In genomic region chr12:52865090-52865944, GRCh38 we compare ENCODE assay signal across 9 cellular contexts. TPM values are rescaled to one million over a fixed set of nuclear protein-coding genes. Genes with fewer than 3 reads are reported as not detected.
DNase-seq lines count a peak whose midpoint lies in the region; ATAC-seq and TF ChIP-seq lines count a peak whose summit lies in the region.
"Had no signal": no experiment of that assay in that cellular context is flagged by ENCODE, and none has a peak within 500 bp of the region (broad histone marks: within the 10 kb centered on the region; RNA-seq: fewer than 3 reads in every experiment).

No MANE protein-coding gene starts in this region.

- peaks cover 12% of the 10 kb centered on the region for H3K27me3 Mint-ChIP-seq in nephron (ENCODE audit: low read depth)

- ATAC-seq in HG03025 (IDR thresholded peaks at IDR 0.05; ENCODE audit: low FRiP score, unreplicated experiment) (no peak), HG02884 (IDR thresholded peaks at IDR 0.05; ENCODE audit: unreplicated experiment) (no peak)

- H3K27me3 ChIP-seq in MM.1S (replicated peaks; ENCODE audit: insufficient read depth, low read length) = peaks cover 16% of the 10 kb centered on the region
- H3K27me3 ChIP-seq: BLaER1 treated with 17β-estradiol and CSF1 and Interleukin-3, amounts not matched to agents 10 nM and 100 nM had no signal

- TF ChIP-seq CTCF in MM.1S (IDR thresholded peaks at IDR 0.05; ENCODE audit: low read length) = peak; percentile 56
- TF ChIP-seq CTCF in epithelial cell of proximal tubule (conservative IDR thresholded peaks at IDR 0.05; ENCODE audit: low read depth, low read length) = peak; percentile 87
- TF ChIP-seq CTCF in nephron (IDR thresholded peaks at IDR 0.05; ENCODE audit: unreplicated experiment in 3 of 3) = peak; percentile 67 to 83 (median 79)

- H3K79me2 ChIP-seq in MM.1S (ENCODE audit: low read length) = no peaks in the 10 kb centered on the region

- no peaks in the 10 kb centered on the region for H3K9me3 ChIP-seq in MM.1S (replicated peaks; ENCODE audit: insufficient read depth, low read length)
- H3K9me3 ChIP-seq: BLaER1 treated with 17β-estradiol and CSF1 and Interleukin-3, amounts not matched to agents 10 nM and 100 nM had no signal

- H3K36me3 ChIP-seq in MM.1S (replicated peaks; ENCODE audit: insufficient read depth, low read length) = no peaks in the 10 kb centered on the region
- H3K36me3 ChIP-seq: BLaER1 treated with 17β-estradiol and CSF1 and Interleukin-3, amounts not matched to agents 10 nM and 100 nM had no signal

- H4K20me1 ChIP-seq in MM.1S (ENCODE audit: insufficient read depth, low read length) = no peaks in the 10 kb centered on the region
- H4K20me1 ChIP-seq: BLaER1 treated with 17β-estradiol and CSF1 and Interleukin-3, amounts not matched to agents 10 nM and 100 nM had no signal

- H3K9ac ChIP-seq in MM.1S (ENCODE audit: low read length) = no peak overlapping the region
- H3K9ac ChIP-seq: BLaER1 treated with 17β-estradiol and CSF1 and Interleukin-3, amounts not matched to agents 10 nM and 100 nM had no signal

- H3K4me3 Mint-ChIP-seq in nephron = no peak overlapping the region

- H3F3A ChIP-seq in MM.1S (ENCODE audit: insufficient read depth, low read length) = no peaks in the 10 kb centered on the region

- no peak overlapping the region for H3K4me2 ChIP-seq in MM.1S (ENCODE audit: low read depth, low read length)
- H3K4me2 ChIP-seq: BLaER1 treated with 17β-estradiol and CSF1 and Interleukin-3, amounts not matched to agents 10 nM and 100 nM had no signal

- no peak overlapping the region for H3K27ac Mint-ChIP-seq in nephron

- H3K9me3 Mint-ChIP-seq in nephron = no peaks in the 10 kb centered on the region

- DNase-seq in NCI-H2171 treated with DMSO at 0.1 percent for 48 hours (lab: John Stamatoyannopoulos, UW) (peak; percentile 68), NCI-H2171 (lab: John Stamatoyannopoulos, UW) (no peak), MM.1S (no peak), SK-N-DZ (ENCODE audit: low spot score) (peak; percentile 59), epithelial cell of proximal tubule (ENCODE audit: low read depth) (no peak)

- H2AFZ ChIP-seq in MM.1S (ENCODE audit: low read length) = no peak overlapping the region

- H3K4me3 ChIP-seq in MM.1S (ENCODE audit: low read length) = no peak overlapping the region
- H3K4me3 ChIP-seq in epithelial cell of proximal tubule (ENCODE audit: low read depth, low read length) = no peak overlapping the region
- H3K4me3 ChIP-seq: BLaER1 treated with 17β-estradiol and CSF1 and Interleukin-3, amounts not matched to agents 10 nM and 100 nM had no signal

- H3K9me2 ChIP-seq in MM.1S (replicated peaks; ENCODE audit: insufficient read depth, low read length) = no peaks in the 10 kb centered on the region

- no peaks in the 10 kb centered on the region for H3K36me3 Mint-ChIP-seq in nephron (ENCODE audit: low read depth)

- peaks cover 5% of the 10 kb centered on the region for H3K4me1 Mint-ChIP-seq in nephron

- no peak overlapping the region for H3K27ac ChIP-seq in MM.1S (ENCODE audit: low read length)
- H3K27ac ChIP-seq: BLaER1 treated with 17β-estradiol and CSF1 and Interleukin-3, amounts not matched to agents 10 nM and 100 nM had no signal

- H3K4me1 ChIP-seq in MM.1S (ENCODE audit: low read length) = 0 out of 2 replicates have a peak, but pooled peaks cover 3% of the 10 kb centered on the region

RNA-seq across cellular contexts. Expression of gene KRT78, which starts 16.5 kb away (rescaled TPM):
- polyA plus RNA-seq in SK-N-DZ (2014; cell fraction: cytosol; rRNA removed) = not detected in 2 replicates
- not detected in 2 replicates for polyA plus RNA-seq in SK-N-DZ (2014; cell fraction: nucleus; rRNA removed)
- total RNA-seq in epithelial cell of proximal tubule = not detected in 2 replicates

RNA-seq across cellular contexts. Expression of gene KRT79, which starts 31.2 kb away (rescaled TPM):
- not detected in 2 replicates for polyA plus RNA-seq in SK-N-DZ (2014; cell fraction: cytosol; rRNA removed)
- not detected in 2 replicates for polyA plus RNA-seq in SK-N-DZ (2014; cell fraction: nucleus; rRNA removed)
- total RNA-seq in epithelial cell of proximal tubule = 0.07 TPM in 1 of 2 replicates, not detected in the other

RNA-seq across cellular contexts. Expression of gene KRT8, which starts 39.6 kb away (rescaled TPM):
- polyA plus RNA-seq in SK-N-DZ (2014; cell fraction: cytosol; rRNA removed) = 1.5 and 1.8 TPM in 2 replicates
- 0.25 and 0.31 TPM in 2 replicates for polyA plus RNA-seq in SK-N-DZ (2014; cell fraction: nucleus; rRNA removed)
- 1,207 and 1,417 TPM in 2 replicates for total RNA-seq in epithelial cell of proximal tubule

RNA-seq across cellular contexts. Expression of gene KRT4, which starts 51.4 kb away (rescaled TPM):
- not detected in 2 replicates for polyA plus RNA-seq in SK-N-DZ (2014; cell fraction: cytosol; rRNA removed)
- not detected in 2 replicates for polyA plus RNA-seq in SK-N-DZ (2014; cell fraction: nucleus; rRNA removed)
- total RNA-seq in epithelial cell of proximal tubule = not detected in 2 replicates

Comparison
In these comparisons a context has a peak if more than half of its experiments do, and no peak if none do; other contexts are left out.
1. DNase-seq: peak in NCI-H2171 treated with DMSO at 0.1 percent for 48 hours (single experiment) and SK-N-DZ (single experiment); none in NCI-H2171 (single experiment), MM.1S (single experiment) and epithelial cell of proximal tubule (single experiment).
2. Peak in every context shown above with its lines, with median percentiles within 50 percentile points of each other: CTCF ChIP-seq.